In the genomic region with DNA sequence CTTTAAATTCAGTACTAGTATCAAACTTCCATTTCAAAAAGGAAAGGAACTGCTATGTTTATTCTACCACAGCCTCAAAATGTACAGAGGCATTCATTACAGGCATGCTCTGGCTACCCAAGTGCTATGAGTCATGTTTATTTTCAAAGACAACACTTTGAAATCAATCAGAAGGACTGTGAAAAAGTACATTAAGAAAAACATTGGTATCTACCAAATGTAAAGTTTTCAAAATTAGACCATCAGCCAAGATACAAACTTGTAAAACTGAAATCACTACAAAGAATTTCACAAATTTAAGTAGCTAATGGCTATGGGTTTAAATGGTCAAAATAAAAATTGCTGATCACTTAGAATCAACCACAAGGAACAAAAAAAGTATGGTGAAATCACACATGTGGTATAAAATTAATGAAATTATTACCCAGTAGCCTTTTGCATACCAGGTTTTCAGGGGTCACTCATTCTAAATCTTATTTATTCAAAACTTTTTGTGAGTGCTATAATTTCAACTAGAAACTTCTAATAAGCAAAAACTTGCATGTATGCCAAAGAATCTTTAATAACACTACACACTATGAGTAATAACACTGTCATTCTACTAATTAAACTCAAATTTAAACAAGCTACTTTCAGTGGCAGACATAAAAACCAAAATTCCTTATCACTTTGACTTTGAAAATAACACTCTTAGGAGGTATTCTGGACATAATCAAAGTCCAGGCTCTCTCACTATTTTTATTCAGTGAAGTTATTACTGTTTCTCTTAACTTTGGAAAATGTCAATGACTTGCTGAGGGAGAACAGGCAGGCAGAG, we compare ENCODE assay signal across 13 cellular contexts. TPM values are rescaled to one million over a fixed set of nuclear protein-coding genes. Genes with fewer than 3 reads are reported as not detected.
DNase-seq lines count a peak whose midpoint lies in the region; ATAC-seq and TF ChIP-seq lines count a peak whose summit lies in the region.
"Had no signal": no experiment of that assay in that cellular context is flagged by ENCODE, and none has a peak within 500 bp of the region (broad histone marks: within the 10 kb centered on the region; RNA-seq: fewer than 3 reads in every experiment).

No MANE protein-coding gene starts in this region.

- CTCF ChIA-PET in PC-9 (lab: Charles Lee) = interaction anchor here (0.6 to 0.7 kb wide), 4 partner anchors 10 to 210 kb away, joined by 3 to 8 read pairs (median 4); no protein-coding TSS in a partner anchor

- peak overlapping the region; percentile 43 for H3K4me2 ChIP-seq in PC-9

- peak; percentile 63 for ATAC-seq in esophagus mucosa

- peak overlapping the region; percentile 37 to 77 (median 67) for H3K27ac Mint-ChIP-seq in nephron
- H3K27ac Mint-ChIP-seq: stimulated activated naive CD8-positive, alpha-beta T cell treated with anti-CD3 and anti-CD28 coated beads, Interleukin-15, Interleukin-2, amounts not matched to agents 100 ng/mL and 50 ng/mL, for 24 hours had no signal

- peaks cover 5% of the 10 kb centered on the region; the same call in 1 of the 2 replicates for H4K20me1 ChIP-seq in PC-9 (ENCODE audit: insufficient read depth)

- H3K9me2 ChIP-seq in PC-9 (ENCODE audit: insufficient read depth) = no peaks in the 10 kb centered on the region

- peak; percentile 69 for DNase-seq in EL
- DNase-seq in PC-9 = peak; percentile 8 to 72
- DNase-seq in NOMO-1 (lab: John Stamatoyannopoulos, UW; ENCODE audit: unreplicated experiment in 2 of 2) = no peak
- no peak for DNase-seq in GM10266 (ENCODE audit: extremely low spot score)
- DNase-seq in activated effector memory CD4-positive, alpha-beta T cell treated with Interleukin-2 at 50 U/mL for 16 hours = no peak
- DNase-seq in esophagus squamous epithelium (lab: John Stamatoyannopoulos, UW) = no peak
- DNase-seq: activated gamma-delta T cell treated with Interleukin-2 at 50 U/mL for 16 hours, hypothalamus, NCI-H1694 treated with DMSO at 0.1 percent for 48 hours had no signal

- peaks cover 30% of the 10 kb centered on the region for H3K36me3 Mint-ChIP-seq in nephron (ENCODE audit: low read depth)

- TF ChIP-seq POLR2A in esophagus squamous epithelium (IDR thresholded peaks at IDR 0.05) = no peak

- H3K4me1 Mint-ChIP-seq in nephron = peaks cover 50% of the 10 kb centered on the region

- POLR2A ChIA-PET in PC-9 (lab: Charles Lee; ENCODE audit: unreplicated experiment) = interaction anchor here (0.6 kb wide), 2 partner anchors 278 to 1784 kb away, joined by 3 to 4 read pairs; partner anchors contain the start of gene TMEM63A

- H3K4me3 Mint-ChIP-seq in nephron = no peak overlapping the region
- H3K4me3 Mint-ChIP-seq: stimulated activated naive CD8-positive, alpha-beta T cell treated with anti-CD3 and anti-CD28 coated beads, Interleukin-15, Interleukin-2, amounts not matched to agents 100 ng/mL and 50 ng/mL, for 24 hours had no signal

- H3K79me2 ChIP-seq in PC-9 (ENCODE audit: low read depth) = peaks cover 99% of the 10 kb centered on the region

- no peaks in the 10 kb centered on the region for H3K27me3 Mint-ChIP-seq in nephron (ENCODE audit: low read depth)
- H3K27me3 Mint-ChIP-seq: stimulated activated naive CD8-positive, alpha-beta T cell treated with anti-CD3 and anti-CD28 coated beads, Interleukin-15, Interleukin-2, amounts not matched to agents 100 ng/mL and 50 ng/mL, for 24 hours had no signal

- peaks cover 11% of the 10 kb centered on the region for H3K9me3 Mint-ChIP-seq in nephron
- H3K9me3 Mint-ChIP-seq: stimulated activated naive CD8-positive, alpha-beta T cell treated with anti-CD3 and anti-CD28 coated beads, Interleukin-15, Interleukin-2, amounts not matched to agents 100 ng/mL and 50 ng/mL, for 24 hours had no signal

- H3K27ac ChIP-seq in PC-9 (peak overlapping the region; percentile 69), esophagus squamous epithelium (peak overlapping the region in 2 of 4 donors; percentile 40 to 46)

- H3K27me3 ChIP-seq in PC-9 (ENCODE audit: insufficient read depth, low read depth) = no peaks in the 10 kb centered on the region
- no peaks in the 10 kb centered on the region for H3K27me3 ChIP-seq in esophagus squamous epithelium

- H3K9me3 ChIP-seq in PC-9 (ENCODE audit: insufficient read depth, low read depth) (no peaks in the 10 kb centered on the region), esophagus squamous epithelium (no peaks in the 10 kb centered on the region)

- peaks cover 54% of the 10 kb centered on the region for H3F3A ChIP-seq in PC-9 (ENCODE audit: insufficient read depth, low read depth)

- intact Hi-C loops in PC-9 (cut with micrococcal nuclease; ENCODE audit: unreplicated experiment) (loop anchor here (5.0 kb wide), 1 partner anchor 99 kb away; no protein-coding TSS in a partner anchor), esophagus squamous epithelium (cut with DNase I) (no loop called here)

- H3K4me1 ChIP-seq in PC-9 (replicated peaks; ENCODE audit: insufficient read depth) (peaks cover 42% of the 10 kb centered on the region), esophagus squamous epithelium (peaks cover 7 to 43% (median 7%) of the 10 kb centered on the region in 3 donors)

- H2AFZ ChIP-seq in PC-9 = no peak overlapping the region

- H3K36me3 ChIP-seq in PC-9 (ENCODE audit: low read depth) (0 out of 2 replicates have a peak, but pooled peaks cover 9% of the 10 kb centered on the region), esophagus squamous epithelium (peaks cover 0 to 4% (median 0%) of the 10 kb centered on the region in 3 donors)

- no TSS peak for BruUV-seq in PC-9 (replicated peaks; lab: Mats Ljungman, UMichigan)

- H3K4me3 ChIP-seq in PC-9 (no peak overlapping the region), esophagus squamous epithelium (no peak overlapping the region)

- TF ChIP-seq CTCF in PC-9 (conservative IDR thresholded peaks at IDR 0.05) (no peak), nephron (IDR thresholded peaks at IDR 0.05; ENCODE audit: unreplicated experiment in 3 of 3) (no peak), GM10266 (IDR thresholded peaks at IDR 0.05; ENCODE audit: control insufficient read depth, insufficient read depth, low read depth, missing control alignments) (no peak), esophagus squamous epithelium (IDR thresholded peaks at IDR 0.05) (no peak)

RNA-seq across cellular contexts. Expression of gene ENAH, which starts 49.2 kb away (rescaled TPM):
- 118 and 167 TPM in 2 replicates for total RNA-seq in PC-9 (2021)
- total RNA-seq in esophagus mucosa = 41.0 TPM
- 10 to 100 TPM in 3 of 4 donors, 1 to 10 TPM in 1; 8.6 to 42.5 (median 35.9) TPM for total RNA-seq in esophagus squamous epithelium
- total RNA-seq: T-helper 2 cell treated with Interferon-gamma antibody and Interleukin-4, amounts not matched to agents 100 ng/mL and 5 ng/mL, for 36 hours had no signal

Comparison
In these comparisons a context has a peak if more than half of its experiments do, and no peak if none do; other contexts are left out.
1. DNase-seq: peak in EL (single experiment) and PC-9 (2 of 2); none in NOMO-1 (0 of 2), GM10266 (single experiment), activated effector memory CD4-positive, alpha-beta T cell treated with Interleukin-2 at 50 U/mL for 16 hours (single experiment) and esophagus squamous epithelium (single experiment).